17 cellular contexts compared by ENCODE assay signal in the genomic region with DNA sequence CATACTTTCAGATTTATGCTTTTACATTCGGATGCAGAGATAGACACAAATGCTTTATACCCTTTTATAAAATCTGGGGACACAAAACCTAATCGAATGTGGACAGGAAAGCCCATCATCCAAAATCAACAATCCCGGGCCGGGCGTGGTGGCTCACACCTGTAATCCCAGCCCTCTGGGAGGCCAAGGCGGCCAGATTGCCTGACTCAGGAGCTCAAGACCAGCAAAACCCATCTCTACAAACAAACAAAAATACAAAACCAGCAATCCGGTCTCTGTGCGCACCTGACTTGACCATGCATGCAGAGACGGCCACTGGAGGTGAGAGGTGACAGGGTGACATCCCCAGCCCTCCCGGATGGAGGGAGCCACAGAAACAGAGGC. TPM values are rescaled to one million over a fixed set of nuclear protein-coding genes. Genes with fewer than 3 reads are reported as not detected.
DNase-seq lines count a peak whose midpoint lies in the region; ATAC-seq and TF ChIP-seq lines count a peak whose summit lies in the region.
"Had no signal": no experiment of that assay in that cellular context is flagged by ENCODE, and none has a peak within 500 bp of the region (broad histone marks: within the 10 kb centered on the region; RNA-seq: fewer than 3 reads in every experiment).

No MANE protein-coding gene starts in this region.

- H4K91ac ChIP-seq in IMR-90 (ENCODE audit: insufficient read depth, low read depth, low read length) = no peak overlapping the region

- H3K4me2 ChIP-seq in mammary epithelial cell (ENCODE audit: insufficient read depth, low read depth, low read length) = no peak overlapping the region
- H3K4me2 ChIP-seq in IMR-90 (ENCODE audit: low read depth, low read length) = no peak overlapping the region
- H3K4me2 ChIP-seq: BLaER1 treated with 17β-estradiol and CSF1 and Interleukin-3, amounts not matched to agents 10 nM and 100 nM had no signal

- H3K36me3 Mint-ChIP-seq in MCF 10A (ENCODE audit: insufficient read depth, unreplicated experiment) (peaks cover 5% of the 10 kb centered on the region), osteocyte (ENCODE audit: unreplicated experiment) (no peaks in the 10 kb centered on the region)

- H3K27me3 ChIP-seq in mammary epithelial cell (ENCODE audit: insufficient read depth, low read length) (no peaks in the 10 kb centered on the region), IMR-90 (ENCODE audit: control insufficient read depth, insufficient read depth, low read length) (no peaks in the 10 kb centered on the region)
- H3K27me3 ChIP-seq: BLaER1 treated with 17β-estradiol and CSF1 and Interleukin-3, amounts not matched to agents 10 nM and 100 nM had no signal

- 76% methylated on average over 5 of the region's 10 CpGs for WGBS in mammary epithelial cell (ENCODE audit: low coverage, missing lambda C conversion rate)
- WGBS in IMR-90 (ENCODE audit: extremely low coverage in 2 of 2, insufficient read length in 1 of 2), 2 experiments = 67% methylated on average over 1 of the region's 10 CpGs; no CpG with 5 or more reads in 1 of the 2 experiments

- H4K20me1 ChIP-seq in mammary epithelial cell (ENCODE audit: insufficient read depth, low read length) (no peaks in the 10 kb centered on the region), IMR-90 (ENCODE audit: insufficient read depth, low read length) (no peaks in the 10 kb centered on the region)
- H4K20me1 ChIP-seq: BLaER1 treated with 17β-estradiol and CSF1 and Interleukin-3, amounts not matched to agents 10 nM and 100 nM had no signal

- H2AK9ac ChIP-seq in IMR-90 (replicated peaks; ENCODE audit: low read depth, low read length, poor library complexity) = peak overlapping the region; percentile 42

- H3K4me1 ChIP-seq in mammary epithelial cell (ENCODE audit: insufficient read depth, low read length) (no peaks in the 10 kb centered on the region), IMR-90 (ENCODE audit: control insufficient read depth, insufficient read depth, low read length) (no peaks in the 10 kb centered on the region)
- H3K4me1 ChIP-seq: BLaER1 treated with 17β-estradiol and CSF1 and Interleukin-3, amounts not matched to agents 10 nM and 100 nM had no signal

- no peak overlapping the region for H3K23ac ChIP-seq in IMR-90 (ENCODE audit: low read depth, low read length)

- H3K4me3 Mint-ChIP-seq in MCF 10A (ENCODE audit: unreplicated experiment) = no peak overlapping the region
- no peak overlapping the region for H3K4me3 Mint-ChIP-seq in osteocyte (ENCODE audit: unreplicated experiment)

- H2AFZ ChIP-seq in mammary epithelial cell (ENCODE audit: low read depth, low read length) (no peak overlapping the region), IMR-90 (replicated peaks; ENCODE audit: low read length, poor library complexity) (no peak overlapping the region)

- no peak for TF ChIP-seq POLR2A in IMR-90 (IDR thresholded peaks at IDR 0.05; ENCODE audit: low read depth, low read length)

- H3K14ac ChIP-seq in IMR-90 (replicated peaks; ENCODE audit: low read depth, low read length) = no peak overlapping the region

- H2BK20ac ChIP-seq in IMR-90 (ENCODE audit: low read depth, low read length) = no peak overlapping the region

- in situ Hi-C loops in mammary epithelial cell (cut with MboI; ENCODE audit: low sequenced_read_pairs in 2 of 2) (no loop called here), IMR-90 (cut with MboI; ENCODE audit: low sequenced_read_pairs) (no loop called here)

- H3K36me3 ChIP-seq in mammary epithelial cell (ENCODE audit: insufficient read depth, low read length) (no peaks in the 10 kb centered on the region), IMR-90 (ENCODE audit: control insufficient read depth, insufficient read depth, low read length) (no peaks in the 10 kb centered on the region)
- H3K36me3 ChIP-seq: BLaER1 treated with 17β-estradiol and CSF1 and Interleukin-3, amounts not matched to agents 10 nM and 100 nM had no signal

- CTCF ChIA-PET in MCF 10A (lab: Yijun Ruan, JAX) = interaction anchor here (0.8 to 2.2 kb wide), 4 partner anchors 78 to 140 kb away, joined by 3 to 7 read pairs (median 4); no protein-coding TSS in a partner anchor
- CTCF ChIA-PET in mammary epithelial cell (lab: Charles Lee; ENCODE audit: low non-redundant PET) = no interaction called here
- CTCF ChIA-PET in IMR-90 (lab: Yijun Ruan, JAX) = no interaction called here

- no peak overlapping the region for H4K5ac ChIP-seq in IMR-90 (ENCODE audit: low read depth, low read length)

- POLR2A ChIA-PET in MCF 10A (lab: Yijun Ruan, JAX) = interaction anchor here (0.6 to 1.4 kb wide), 6 partner anchors 10 to 63 kb away, joined by 3 to 9 read pairs (median 4); no protein-coding TSS in a partner anchor
- POLR2A ChIA-PET in IMR-90 (lab: Charles Lee; ENCODE audit: unreplicated experiment) = no interaction called here

- ATAC-seq in IMR-90 (ENCODE audit: low read depth) = no peak
- no peak for ATAC-seq in GM19452 (IDR thresholded peaks at IDR 0.05; ENCODE audit: unreplicated experiment)

- DNase-seq in MCF 10A (ENCODE audit: unreplicated experiment) = no peak
- DNase-seq in mammary epithelial cell = no peak
- DNase-seq in IMR-90 = no peak
- peak; percentile 51 for DNase-seq in osteocyte (ENCODE audit: extremely low spot score, unreplicated experiment)
- DNase-seq in stimulated activated CD4-positive, alpha-beta T cell treated with anti-CD3 and anti-CD28 coated beads, Interleukin-12 subunit alpha, Interleukin-12 subunit beta, amount 100 ng/mL, for 4 hours = no peak
- DNase-seq in NOMO-1 treated with DMSO at 0.1 percent for 48 hours (lab: John Stamatoyannopoulos, UW; ENCODE audit: unreplicated experiment) = no peak
- DNase-seq: H7, Karpas-422, NCI-H1417, NCI-H1930, NCI-H2171 treated with DMSO at 0.1 percent for 48 hours, NCI-H510A treated with DMSO at 0.1 percent for 48 hours had no signal

- H2BK5ac ChIP-seq in IMR-90 (ENCODE audit: low read depth, low read length, poor library complexity, severe bottlenecking) = no peak overlapping the region

- H3K4ac ChIP-seq in IMR-90 (ENCODE audit: low read depth, low read length) = no peak overlapping the region

- H3K79me2 ChIP-seq in mammary epithelial cell (ENCODE audit: insufficient read depth, low read length) = no peaks in the 10 kb centered on the region

- H3K27ac ChIP-seq in mammary epithelial cell (ENCODE audit: insufficient read depth, low read depth, low read length) (no peak overlapping the region), IMR-90 (ENCODE audit: insufficient read depth, low read length) (no peak overlapping the region), cingulate gyrus (ENCODE audit: low read depth, low read length) (peak overlapping the region; percentile 99)
- H3K27ac ChIP-seq: 22Rv1; BLaER1 treated with 17β-estradiol and CSF1 and Interleukin-3, amounts not matched to agents 10 nM and 100 nM; RWPE1 had no signal

- no peaks in the 10 kb centered on the region for H3K9me1 ChIP-seq in IMR-90 (ENCODE audit: insufficient read depth, low read length)

- no peaks in the 10 kb centered on the region for H3K79me1 ChIP-seq in IMR-90 (ENCODE audit: low read depth in 1 of 2, low read length in 2 of 2)

- H3K4me1 Mint-ChIP-seq in MCF 10A (ENCODE audit: insufficient read depth, unreplicated experiment) = peaks cover 8% of the 10 kb centered on the region
- H3K4me1 Mint-ChIP-seq in osteocyte (ENCODE audit: unreplicated experiment) = no peaks in the 10 kb centered on the region

- no peaks in the 10 kb centered on the region for H3K9me3 Mint-ChIP-seq in MCF 10A (ENCODE audit: unreplicated experiment)
- no peaks in the 10 kb centered on the region for H3K9me3 Mint-ChIP-seq in osteocyte (ENCODE audit: unreplicated experiment)

- BruUV-seq in MCF 10A (replicated peaks; lab: Mats Ljungman, UMichigan) = no TSS peak
- BruUV-seq in mammary epithelial cell (replicated peaks; lab: Mats Ljungman, UMichigan) = no TSS peak
- no TSS peak for BruUV-seq in IMR-90 (replicated peaks; lab: Mats Ljungman, UMichigan)

- H2BK120ac ChIP-seq in IMR-90 (ENCODE audit: low read depth, low read length) = no peak overlapping the region

- H2BK15ac ChIP-seq in IMR-90 (ENCODE audit: low read depth, low read length) = no peak overlapping the region

- intact Hi-C loops in MCF 10A (cut with micrococcal nuclease) = no loop called here
- intact Hi-C loops in mammary epithelial cell (cut with micrococcal nuclease) = no loop called here
- intact Hi-C loops in IMR-90 (cut with micrococcal nuclease) = no loop called here

- no peak for TF ChIP-seq CTCF in MCF 10A (IDR thresholded peaks at IDR 0.05; ENCODE audit: unreplicated experiment)
- no peak for TF ChIP-seq CTCF in mammary epithelial cell (conservative IDR thresholded peaks at IDR 0.05 in 1 of 2, IDR thresholded peaks at IDR 0.05 in 1 of 2; ENCODE audit: extremely low read depth in 1 of 2, insufficient read depth in 1 of 2, low read depth in 1 of 2, low read length in 2 of 2)
- TF ChIP-seq CTCF in IMR-90 (conservative IDR thresholded peaks at IDR 0.05; ENCODE audit: low read depth, low read length) = no peak
- TF ChIP-seq CTCF in osteocyte (IDR thresholded peaks at IDR 0.05) = no peak

- H3K56ac ChIP-seq in IMR-90 (ENCODE audit: extremely low read depth, insufficient read depth, low read length) = no peak overlapping the region

- peak overlapping the region; percentile 63 for H3K27ac Mint-ChIP-seq in MCF 10A (ENCODE audit: low read depth, unreplicated experiment)
- no peak overlapping the region for H3K27ac Mint-ChIP-seq in osteocyte (ENCODE audit: unreplicated experiment)

- no peak overlapping the region for H3K9ac ChIP-seq in mammary epithelial cell (ENCODE audit: insufficient read depth, low read length)
- H3K9ac ChIP-seq in IMR-90 (ENCODE audit: low read depth, low read length) = no peak overlapping the region
- H3K9ac ChIP-seq: BLaER1 treated with 17β-estradiol and CSF1 and Interleukin-3, amounts not matched to agents 10 nM and 100 nM had no signal

- dilution Hi-C loops in mammary epithelial cell (cut with HindIII; ENCODE audit: low sequenced_read_pairs) = no loop called here
- dilution Hi-C loops in IMR-90 (cut with HindIII; ENCODE audit: low sequenced_read_pairs, unreplicated experiment) = no loop called here

- TF ChIP-seq RAD21 in IMR-90 (IDR thresholded peaks at IDR 0.05; ENCODE audit: low read length) = no peak

- H3K27me3 Mint-ChIP-seq in MCF 10A (ENCODE audit: insufficient read depth, unreplicated experiment) = no peaks in the 10 kb centered on the region
- peaks cover 2% of the 10 kb centered on the region for H3K27me3 Mint-ChIP-seq in osteocyte (ENCODE audit: unreplicated experiment)

- no peak overlapping the region for H4K8ac ChIP-seq in IMR-90 (ENCODE audit: low read depth in 2 of 2, low read length in 2 of 2)

- H3K4me3 ChIP-seq in mammary epithelial cell (replicated peaks in 1 of 3; ENCODE audit: insufficient read depth in 1 of 3, low read depth in 2 of 3, low read length in 3 of 3) (no peak overlapping the region), IMR-90 (ENCODE audit: insufficient read depth, low read depth, low read length) (no peak overlapping the region)
- H3K4me3 ChIP-seq: BLaER1 treated with 17β-estradiol and CSF1 and Interleukin-3, amounts not matched to agents 10 nM and 100 nM had no signal

- no peak overlapping the region for H3K18ac ChIP-seq in IMR-90 (ENCODE audit: low read depth, low read length)

- H3K9me3 ChIP-seq in mammary epithelial cell (replicated peaks; ENCODE audit: insufficient read depth, low read length) (no peaks in the 10 kb centered on the region), IMR-90 (ENCODE audit: control insufficient read depth, insufficient read depth, low read length) (no peaks in the 10 kb centered on the region)
- H3K9me3 ChIP-seq: BLaER1 treated with 17β-estradiol and CSF1 and Interleukin-3, amounts not matched to agents 10 nM and 100 nM had no signal

- H2AK5ac ChIP-seq in IMR-90 (ENCODE audit: low read depth, low read length) = no peak overlapping the region

RNA-seq across cellular contexts. Expression of gene COBL, which starts 13.5 kb away (rescaled TPM):
- total RNA-seq in MCF 10A (2022) (7.3 and 12.3 TPM in 2 replicates), mammary epithelial cell (1 to 10 TPM in 1 of 2 donors, not detected in 1; 3.0 TPM), IMR-90 (2012; rRNA removed) (under 0.01 TPM in 1 of 2 replicates, not detected in the other), osteocyte (not detected in 2 replicates)
- polyA plus RNA-seq in mammary epithelial cell (0.11 TPM), IMR-90 (2012; rRNA removed) (not detected in 2 replicates)
- polyA minus RNA-seq in mammary epithelial cell = not detected
- polyA plus RNA-seq in IMR-90 (2012; cell fraction: cytosol; rRNA removed) = not detected in 2 replicates
- not detected in 2 replicates for polyA plus RNA-seq in IMR-90 (2012; cell fraction: nucleus; rRNA removed; ENCODE audit: low replicate concordance)
